17 cellular contexts compared by ENCODE assay signal in the genomic region with DNA sequence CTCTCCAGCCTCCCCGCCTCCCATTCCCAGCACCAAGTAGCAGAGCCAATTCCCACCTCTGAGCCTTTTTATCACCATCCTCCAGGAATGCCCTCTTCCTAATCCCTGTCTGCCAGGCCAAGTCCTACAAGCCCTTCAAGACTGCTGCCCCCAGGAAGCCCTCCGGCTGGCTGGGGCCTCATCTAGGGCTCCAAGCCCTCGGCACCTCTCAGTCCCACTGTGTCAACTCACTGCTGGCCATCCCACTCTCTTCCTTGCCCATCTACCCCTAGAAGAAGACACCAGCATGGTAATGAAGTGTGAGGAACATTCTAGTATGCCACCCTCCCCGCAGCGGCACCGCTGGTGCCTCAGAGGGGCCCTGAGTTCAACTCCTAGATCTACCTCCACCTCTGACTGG. TPM values are rescaled to one million over a fixed set of nuclear protein-coding genes. Genes with fewer than 3 reads are reported as not detected.
DNase-seq lines count a peak whose midpoint lies in the region; FAIRE-seq and TF ChIP-seq lines count a peak whose summit lies in the region.
"Had no signal": no experiment of that assay in that cellular context is flagged by ENCODE, and none has a peak within 500 bp of the region (broad histone marks: within the 10 kb centered on the region; RNA-seq: fewer than 3 reads in every experiment).

No MANE protein-coding gene starts in this region.

- no peak overlapping the region for H2AFZ ChIP-seq in MM.1S (ENCODE audit: low read length)
- no peak overlapping the region for H2AFZ ChIP-seq in astrocyte (ENCODE audit: low read depth, low read length)
- H2AFZ ChIP-seq in H1 (ENCODE audit: low read length) = no peak overlapping the region

- peaks cover 6% of the 10 kb centered on the region for H3K4me1 Mint-ChIP-seq in astrocyte (ENCODE audit: low read depth, unreplicated experiment)

- FAIRE-seq in astrocyte (lab: Jason Lieb, UNC) = no peak
- FAIRE-seq in H1 (lab: Jason Lieb, UNC) = no peak
- FAIRE-seq: D721Med, GM12878, GM19239 had no signal

- no peak overlapping the region for H3K23ac ChIP-seq in H1 (ENCODE audit: insufficient read length)

- POLR2A ChIA-PET in H1 (lab: Charles Lee; ENCODE audit: partially characterized antibody) = no interaction called here

- H3K36me3 ChIP-seq in MM.1S (replicated peaks; ENCODE audit: insufficient read depth, low read length) (no peaks in the 10 kb centered on the region), astrocyte (ENCODE audit: insufficient read depth, low read length) (no peaks in the 10 kb centered on the region), H1 (ENCODE audit: control insufficient read depth in 2 of 4, insufficient read depth in 4 of 4, low read length in 3 of 4) (no peaks in the 10 kb centered on the region), spleen (no peaks in the 10 kb centered on the region)

- H3K4me2 ChIP-seq in MM.1S (ENCODE audit: low read depth, low read length) (peak overlapping the region; percentile 49; the same call in 1 of the 2 replicates), astrocyte (ENCODE audit: low read length) (no peak overlapping the region), H1 (ENCODE audit: insufficient read depth in 1 of 2, low read depth in 2 of 2, low read length in 2 of 2) (no peak overlapping the region)

- no peaks in the 10 kb centered on the region for H3F3A ChIP-seq in MM.1S (ENCODE audit: insufficient read depth, low read length)

- peaks cover 71% of the 10 kb centered on the region for H3K27me3 Mint-ChIP-seq in astrocyte (ENCODE audit: low read depth, unreplicated experiment)

- no peak overlapping the region; the same call in 1 of the 2 replicates for H4K8ac ChIP-seq in H1 (ENCODE audit: extremely low read depth, insufficient read depth, low read length)

- no peaks in the 10 kb centered on the region for H3K36me3 Mint-ChIP-seq in astrocyte (ENCODE audit: low read depth, unreplicated experiment)
- H3K36me3 Mint-ChIP-seq: CD4-positive, CD25-positive, alpha-beta regulatory T cell; CD8-positive, alpha-beta T cell had no signal

- H2BK15ac ChIP-seq in H1 (ENCODE audit: low read length) = 0 out of 2 replicates have a peak overlapping the region, but pooled peaks have one; percentile 46

- no peak overlapping the region for H2BK120ac ChIP-seq in H1 (replicated peaks; ENCODE audit: low read depth, low read length)

- no peak for DNase-seq in MM.1S
- DNase-seq in astrocyte (ENCODE audit: low read depth) = no peak
- no peak for DNase-seq in H1 (ENCODE audit: low read depth in 1 of 2, low spot score in 2 of 2)
- peak; percentile 41 for DNase-seq in spleen
- DNase-seq in COLO829 (ENCODE audit: low spot score) = no peak
- no peak for DNase-seq in C1 segment of cervical spinal cord (lab: John Stamatoyannopoulos, UW)
- DNase-seq: CD8-positive, alpha-beta T cell; DMS 273 treated with DMSO at 0.1 percent for 48 hours; DMS79; GDM1; GOT3 had no signal

- no peak for TF ChIP-seq EP300 in H1 (IDR thresholded peaks at IDR 0.05; ENCODE audit: borderline replicate concordance in 1 of 2, low read depth in 2 of 2, low read length in 2 of 2)

- no peak overlapping the region for H4K5ac ChIP-seq in H1 (ENCODE audit: insufficient read length, low read depth, low read length)

- WGBS in H1 (ENCODE audit: extremely low coverage in 1 of 2, insufficient coverage in 1 of 2, insufficient read length in 1 of 2, insufficient replicate concordance in 2 of 2, low coverage in 1 of 2, low lambda C conversion rate in 2 of 2, missing lambda C conversion rate in 1 of 2), 2 experiments = 88% methylated on average over 4 of the region's 6 CpGs; no CpG with 5 or more reads in 1 of the 2 experiments
- 88 to 97% (median 90%) methylated on average over 6 of the region's 6 CpGs for WGBS in spleen, 5 donors

- no peak overlapping the region for H3K27ac ChIP-seq in MM.1S (ENCODE audit: low read length)
- H3K27ac ChIP-seq in astrocyte (ENCODE audit: low read depth, low read length) = no peak overlapping the region
- no peak overlapping the region for H3K27ac ChIP-seq in H1 (ENCODE audit: low read depth, low read length)
- H3K27ac ChIP-seq in spleen = no peak overlapping the region
- H3K27ac ChIP-seq: C4-2B had no signal

- H2BK5ac ChIP-seq in H1 (ENCODE audit: low read depth, low read length) = no peak overlapping the region

- TF ChIP-seq RAD21 in H1 (IDR thresholded peaks at IDR 0.05 in 1 of 2, conservative IDR thresholded peaks at IDR 0.05 in 1 of 2; ENCODE audit: low read depth in 2 of 2, low read length in 2 of 2) = no peak

- CTCF ChIA-PET in H1 (lab: Charles Lee; ENCODE audit: partially characterized antibody) = interaction anchor here (0.7 to 13.1 kb wide), 18 partner anchors 9 to 155 kb away, joined by 3 to 280 read pairs (median 20); a partner anchor contains a TSS

- H3K4me3 ChIP-seq in MM.1S (ENCODE audit: low read length) (no peak overlapping the region), astrocyte (ENCODE audit: insufficient read depth, low read depth, low read length) (no peak overlapping the region), H1 (ENCODE audit: extremely low read depth in 1 of 4, insufficient read depth in 2 of 4, low read depth in 3 of 4, low read length in 4 of 4) (no peak overlapping the region), spleen (no peak overlapping the region)
- H3K4me3 ChIP-seq: GM12878 had no signal

- no peaks in the 10 kb centered on the region for H3K9me3 Mint-ChIP-seq in astrocyte (ENCODE audit: unreplicated experiment)
- H3K9me3 Mint-ChIP-seq: CD8-positive, alpha-beta T cell had no signal

- H3K56ac ChIP-seq in H1 (replicated peaks; ENCODE audit: insufficient read length, low read depth, low read length) = no peak overlapping the region

- H3K79me2 ChIP-seq in MM.1S (ENCODE audit: low read length) (no peaks in the 10 kb centered on the region), astrocyte (ENCODE audit: insufficient read depth, low read length) (no peaks in the 10 kb centered on the region), H1 (ENCODE audit: control insufficient read depth in 1 of 2, insufficient read depth in 2 of 2, low read length in 2 of 2) (no peaks in the 10 kb centered on the region)

- H3K4me1 ChIP-seq in MM.1S (ENCODE audit: low read length) (no peaks in the 10 kb centered on the region), astrocyte (ENCODE audit: insufficient read depth, low read length) (peaks cover 11% of the 10 kb centered on the region), H1 (replicated peaks in 1 of 4; ENCODE audit: control insufficient read depth in 3 of 4, insufficient read depth in 4 of 4, low read length in 3 of 4) (peaks cover 0 to 7% (median 3%) of the 10 kb centered on the region in 4 experiments; a peak in 1 of 7 replicates), spleen (peaks cover 0 to 16% (median 3%) of the 10 kb centered on the region in 6 donors)

- no peak overlapping the region for H2BK12ac ChIP-seq in H1 (ENCODE audit: low read depth, low read length)

- intact Hi-C loops in spleen (cut with DNase I; ENCODE audit: low total_unique reads) = no loop called here

- TF ChIP-seq POLR2A in H1 (IDR thresholded peaks at IDR 0.05; ENCODE audit: control extremely low read depth in 1 of 2, low read depth in 2 of 2, low read length in 2 of 2) (no peak), spleen (IDR thresholded peaks at IDR 0.05) (no peak)

- no peaks in the 10 kb centered on the region for H3K9me2 ChIP-seq in MM.1S (replicated peaks; ENCODE audit: insufficient read depth, low read length)

- no peak overlapping the region for H4K91ac ChIP-seq in H1 (replicated peaks; ENCODE audit: insufficient read length, low read length)

- H3K4me3 Mint-ChIP-seq in astrocyte (ENCODE audit: unreplicated experiment) = peak overlapping the region; percentile 74
- H3K4me3 Mint-ChIP-seq: CD4-positive, CD25-positive, alpha-beta regulatory T cell; CD8-positive, alpha-beta T cell had no signal

- H3K9ac ChIP-seq in MM.1S (ENCODE audit: low read length) (no peak overlapping the region), astrocyte (ENCODE audit: low read length) (no peak overlapping the region), H1 (replicated peaks in 1 of 4; ENCODE audit: extremely low read depth in 1 of 4, low read depth in 3 of 4, low read length in 3 of 4) (no peak overlapping the region)

- no peak overlapping the region for H3K18ac ChIP-seq in H1 (ENCODE audit: extremely low read depth, low read length)

- no peak overlapping the region for H2AK5ac ChIP-seq in H1 (ENCODE audit: low read depth, low read length)

- no peaks in the 10 kb centered on the region for H3K9me3 ChIP-seq in MM.1S (replicated peaks; ENCODE audit: insufficient read depth, low read length)
- H3K9me3 ChIP-seq in astrocyte (ENCODE audit: insufficient read depth, low read depth, low read length) = no peaks in the 10 kb centered on the region
- no peaks in the 10 kb centered on the region for H3K9me3 ChIP-seq in H1 (ENCODE audit: insufficient read depth in 2 of 2, low read depth in 1 of 2, low read length in 1 of 2)
- no peaks in the 10 kb centered on the region for H3K9me3 ChIP-seq in spleen

- no peak overlapping the region for H2BK20ac ChIP-seq in H1 (ENCODE audit: low read length)

- H4K20me1 ChIP-seq in MM.1S (ENCODE audit: insufficient read depth, low read length) (no peaks in the 10 kb centered on the region), astrocyte (ENCODE audit: insufficient read depth, low read length) (no peaks in the 10 kb centered on the region), H1 (replicated peaks in 1 of 2; ENCODE audit: control insufficient read depth in 1 of 2, insufficient read depth in 2 of 2, low read length in 2 of 2) (peaks cover 0 to 3% of the 10 kb centered on the region in 2 experiments)

- H3K4ac ChIP-seq in H1 (replicated peaks; ENCODE audit: insufficient read length, low read depth, low read length) = no peak overlapping the region

- TF ChIP-seq CTCF in MM.1S (IDR thresholded peaks at IDR 0.05; ENCODE audit: low read length) (no peak), astrocyte (IDR thresholded peaks at IDR 0.05; ENCODE audit: insufficient read depth, low read depth, low read length) (no peak), H1 (IDR thresholded peaks at IDR 0.05; ENCODE audit: control extremely low read depth in 1 of 3, insufficient read depth in 1 of 3, low read depth in 1 of 3, low read length in 3 of 3) (no peak), spleen (IDR thresholded peaks at IDR 0.05 in 8 of 11, conservative IDR thresholded peaks at IDR 0.05 in 3 of 11) (no peak)

- H3K23me2 ChIP-seq in H1 (ENCODE audit: low read depth, low read length) = no peaks in the 10 kb centered on the region

- no peak overlapping the region for H3K27ac Mint-ChIP-seq in astrocyte (ENCODE audit: unreplicated experiment)
- H3K27ac Mint-ChIP-seq: CD8-positive, alpha-beta T cell had no signal

- no peaks in the 10 kb centered on the region for H3K79me1 ChIP-seq in H1 (ENCODE audit: low read depth, low read length)

- peaks cover 59% of the 10 kb centered on the region for H3K27me3 ChIP-seq in MM.1S (replicated peaks; ENCODE audit: insufficient read depth, low read length)
- peaks cover 36% of the 10 kb centered on the region for H3K27me3 ChIP-seq in astrocyte (ENCODE audit: insufficient read depth, low read length)
- no peaks in the 10 kb centered on the region for H3K27me3 ChIP-seq in H1 (replicated peaks in 1 of 4; ENCODE audit: control insufficient read depth in 3 of 4, extremely low read depth in 1 of 4, insufficient read depth in 3 of 4, low read length in 3 of 4)
- H3K27me3 ChIP-seq in spleen (replicated peaks in 1 of 7) = peaks cover 0 to 84% (median 3%) of the 10 kb centered on the region in 7 donors

- H3K14ac ChIP-seq in H1 (ENCODE audit: insufficient read length) = no peak overlapping the region

RNA-seq across cellular contexts. Expression of a gene that starts 10.0 kb away (rescaled TPM):
- total RNA-seq in astrocyte (3.1 and 3.3 TPM in 2 replicates), spleen (1 to 10 TPM in 6 of 7 donors, under 1 TPM in 1; 0.60 to 3.7 (median 1.2) TPM)
- 6.4 and 6.9 TPM in 2 replicates for total RNA-seq in H1 (2021; fragmentation: NEBNext Ultra II Directional; extraction: Animal tissue kit (Norgen Biotek cat#: 25700))
- polyA plus RNA-seq in H1 (2011; rRNA removed) (2.5 and 3.5 TPM in 2 replicates), spleen (1 to 10 TPM in 1 of 3 donors, under 1 TPM in 2; 0.15 to 2.5 (median 0.52) TPM)
- 3.7 TPM for polyA plus RNA-seq in H1 (2011; cell fraction: cytosol; rRNA removed)
- polyA plus RNA-seq in H1 (2011; cell fraction: nucleus; rRNA removed) = 25.9 TPM
- 4.3 to 7.8 TPM (median 5.2 TPM) in 4 replicates for polyA plus RNA-seq in H1 (2012, experiment 1 of 2)
- polyA plus RNA-seq in H1 (2012, experiment 2 of 2) = 1.2 TPM
- polyA plus RNA-seq in H1 (2013, experiment 1 of 2) = 2.0 TPM
- 1.8 TPM for polyA plus RNA-seq in H1 (2013, experiment 2 of 2)
- 1.9 and 4.6 TPM in 2 replicates for polyA minus RNA-seq in H1 (2011; rRNA and poly(A)+ RNA removed)
- 1.8 TPM for polyA minus RNA-seq in H1 (2011; cell fraction: cytosol; rRNA and poly(A)+ RNA removed)
- polyA minus RNA-seq in H1 (2011; cell fraction: nucleus; rRNA and poly(A)+ RNA removed) = 9.1 TPM
- total RNA-seq: A172; CD4-positive, CD25-positive, alpha-beta regulatory T cell; CD8-positive, alpha-beta T cell; GM12878 had no signal
- polyA plus RNA-seq: GM12878 had no signal
